Comparison of ENCODE assay signal across 8 cellular contexts in genomic region chr22:40651057-40651456, GRCh38. TPM values are rescaled to one million over a fixed set of nuclear protein-coding genes. Genes with fewer than 3 reads are reported as not detected.
DNase-seq lines count a peak whose midpoint lies in the region; ATAC-seq, FAIRE-seq and TF ChIP-seq lines count a peak whose summit lies in the region.
"Had no signal": no experiment of that assay in that cellular context is flagged by ENCODE, and none has a peak within 500 bp of the region (broad histone marks: within the 10 kb centered on the region; RNA-seq: fewer than 3 reads in every experiment).

No MANE protein-coding gene starts in this region.

- no peaks in the 10 kb centered on the region; a peak in 1 of 5 replicates for H3K27me3 ChIP-seq in HepG2 (ENCODE audit: control insufficient read depth in 1 of 2, insufficient read depth in 2 of 2, low read length in 2 of 2)
- H3K27me3 ChIP-seq in subcutaneous abdominal adipose tissue (ENCODE audit: control insufficient read depth in 5 of 5, insufficient read depth in 4 of 5, low read length in 5 of 5): no peaks in the 10 kb centered on the region

- H3K27me3 Mint-ChIP-seq in HFFc6 (ENCODE audit: insufficient read depth) (peaks cover 1% of the 10 kb centered on the region), T-helper 17 cell (no peaks in the 10 kb centered on the region)

- BruUV-seq in HepG2 (replicated peaks; lab: Mats Ljungman, UMichigan): TSS peak; percentile 95

- 74% methylated on average over 2 of the region's 2 CpGs for WGBS in HepG2 (ENCODE audit: low lambda C conversion rate)

- H3K9ac ChIP-seq in HepG2 (ENCODE audit: insufficient read depth, low read depth, low read length) (peak overlapping the region; percentile 94), subcutaneous abdominal adipose tissue (ENCODE audit: low read length in 5 of 5) (peak overlapping the region; percentile 89 to 100 (median 97))

- POLR2A ChIA-PET in HepG2 (lab: Yijun Ruan, JAX): interaction anchor here (0.6 to 3.1 kb wide), 13 partner anchors 10 to 731 kb away, joined by 3 to 28 read pairs (median 5); partner anchors contain the start of genes ADSL, MRTFA and TEF

- H3K27ac Mint-ChIP-seq in HFFc6 (peak overlapping the region; percentile 99), T-helper 17 cell (peak overlapping the region; percentile 94)

- H3K4me3 ChIP-seq in HepG2 (replicated peaks in 1 of 3; ENCODE audit: insufficient read depth in 1 of 3, low read depth in 2 of 3, low read length in 3 of 3) (peak overlapping the region; percentile 4 to 90 (median 68); a peak in 3 of 6 replicates), subcutaneous abdominal adipose tissue (ENCODE audit: low read depth in 1 of 5, low read length in 5 of 5) (peak overlapping the region; percentile 62 to 89 (median 84))

- H3K9me3 Mint-ChIP-seq in HFFc6: no peaks in the 10 kb centered on the region

- in situ Hi-C loops in HepG2 (cut with HindIII; ENCODE audit: extremely low pct_ligation_motif_present, low pct_unique_long_range_greater_than_20kb): loop anchor here (5.0 kb wide), 1 partner anchor 214 kb away; no protein-coding TSS in a partner anchor

- CTCF ChIA-PET in HepG2 (lab: Yijun Ruan, JAX; ENCODE audit: low intra/inter-chr PET ratio, low total read pairs): no interaction called here

- H3K27ac ChIP-seq in HepG2 (ENCODE audit: extremely low read length, insufficient read depth, low read length) (peak overlapping the region; percentile 87), subcutaneous abdominal adipose tissue (ENCODE audit: low read depth, low read length) (peak overlapping the region; percentile 100)

- H3K9me3 ChIP-seq in T-helper 17 cell (ENCODE audit: control insufficient read depth, low read length, poor library complexity, severe bottlenecking) (no peaks in the 10 kb centered on the region), HepG2 (ENCODE audit: low read length) (no peaks in the 10 kb centered on the region), subcutaneous abdominal adipose tissue (ENCODE audit: control insufficient read depth in 5 of 5, low read length in 5 of 5) (no peaks in the 10 kb centered on the region)

- TF ChIP-seq RAD21 in HepG2 (CRISPR knock-in tag; IDR thresholded peaks at IDR 0.05): no peak

- intact Hi-C loops in HepG2 (cut with micrococcal nuclease; ENCODE audit: unreplicated experiment): no loop called here

- TF ChIP-seq EP300 in HepG2 (IDR thresholded peaks at IDR 0.05; ENCODE audit: low read depth in 2 of 2, low read length in 2 of 2): no peak
- no peak for TF ChIP-seq EP300 in HepG2 (CRISPR knock-in tag; IDR thresholded peaks at IDR 0.05; ENCODE audit: borderline replicate concordance)

- TF ChIP-seq POLR2A in HepG2 (IDR thresholded peaks at IDR 0.05; ENCODE audit: insufficient read depth in 1 of 2, low read depth in 2 of 2, low read length in 2 of 2): no peak

- peaks cover 46% of the 10 kb centered on the region for H3K4me1 ChIP-seq in HepG2 (ENCODE audit: insufficient read depth, low read length)
- H3K4me1 ChIP-seq in subcutaneous abdominal adipose tissue (ENCODE audit: control insufficient read depth in 5 of 5, insufficient read depth in 5 of 5, low read length in 5 of 5): peaks cover 0 to 39% (median 35%) of the 10 kb centered on the region in 5 donors

- H4K20me1 ChIP-seq in HepG2 (ENCODE audit: insufficient read depth, low read length): no peaks in the 10 kb centered on the region

- DNase-seq in HFFc6 (no peak), T-helper 17 cell (no peak), HepG2 (ENCODE audit: low spot score) (no peak), NOMO-1 treated with DMSO at 0.1 percent for 48 hours (lab: John Stamatoyannopoulos, UW; ENCODE audit: unreplicated experiment) (no peak)

- no peak for FAIRE-seq in HepG2 (lab: Jason Lieb, UNC)
- FAIRE-seq: H1 had no signal

- ATAC-seq in T-helper 17 cell: no peak
- no peak for ATAC-seq in HepG2
- no peak for ATAC-seq in HG02973 (IDR thresholded peaks at IDR 0.05; ENCODE audit: unreplicated experiment)
- ATAC-seq in HG02970 (IDR thresholded peaks at IDR 0.05; ENCODE audit: low FRiP score, unreplicated experiment): no peak

- H3K4me2 ChIP-seq in HepG2 (ENCODE audit: low read depth, low read length): peak overlapping the region; percentile 89

- no peaks in the 10 kb centered on the region for H3K36me3 Mint-ChIP-seq in HFFc6 (ENCODE audit: low read depth)
- no peaks in the 10 kb centered on the region for H3K36me3 Mint-ChIP-seq in T-helper 17 cell (ENCODE audit: low read depth)

- H3K36me3 ChIP-seq in HepG2 (replicated peaks in 1 of 2; ENCODE audit: control insufficient read depth in 1 of 2, insufficient read depth in 2 of 2, low read length in 2 of 2): no peaks in the 10 kb centered on the region
- H3K36me3 ChIP-seq in subcutaneous abdominal adipose tissue (ENCODE audit: control insufficient read depth in 5 of 5, insufficient read depth in 5 of 5, low read length in 5 of 5): no peaks in the 10 kb centered on the region

- H3K4me1 Mint-ChIP-seq in HFFc6 (ENCODE audit: low read depth) (peaks cover 47% of the 10 kb centered on the region), T-helper 17 cell (peaks cover 13% of the 10 kb centered on the region)

- TF ChIP-seq CTCF in HFFc6 (IDR thresholded peaks at IDR 0.05) (no peak), HepG2 (CRISPR knock-in tag; IDR thresholded peaks at IDR 0.05) (no peak)

- peak overlapping the region; percentile 92 for H3K4me3 Mint-ChIP-seq in HFFc6
- no peak overlapping the region for H3K4me3 Mint-ChIP-seq in T-helper 17 cell

- peak overlapping the region; percentile 68 for H2AFZ ChIP-seq in HepG2 (ENCODE audit: low read length)

- H3K79me2 ChIP-seq in HepG2 (ENCODE audit: insufficient read depth, low read length): no peaks in the 10 kb centered on the region

TF ChIP-seq in HepG2, 621 proteins besides CTCF, POLR2A, EP300 and RAD21 (continues in another document):
- no peak for TF ChIP-seq SNAPC2 (CRISPR knock-in tag; IDR thresholded peaks at IDR 0.05)
- TF ChIP-seq MAFK (conservative IDR thresholded peaks at IDR 0.05 in 1 of 2, IDR thresholded peaks at IDR 0.05 in 1 of 2; ENCODE audit: low read length in 2 of 2): peak in 1 of 2 experiments; percentile 38; a peak in 2 of 4 replicates
- TF ChIP-seq RARG (CRISPR knock-in tag; IDR thresholded peaks at IDR 0.05; ENCODE audit: low read depth): no peak

RNA-seq across cellular contexts. Expression of gene MRTFA, which starts 14.5 kb away (rescaled TPM):
- total RNA-seq in HFFc6 (2021; fragmentation: NEBNext Ultra II Directional; extraction: Animal tissue kit (Norgen Biotek cat#: 25700)): 10 to 100 TPM; 36.4 to 48.7 (median 42.2) TPM
- total RNA-seq in T-helper 17 cell: 10 to 100 TPM; 70.1 to 71.5 TPM
- 8.2 and 9.9 TPM in 2 replicates for total RNA-seq in HepG2 (2016; rRNA removed; fragmentation: Illumina TruSeq; extraction: Trizol)
- total RNA-seq in HepG2 (2016; cell fraction: cytosol; rRNA removed; fragmentation: Illumina TruSeq; extraction: Trizol; ENCODE audit: low read depth): 10.0 and 14.3 TPM in 2 replicates
- total RNA-seq in HepG2 (2016; cell fraction: insoluble cytoplasmic fraction; rRNA removed; fragmentation: Illumina TruSeq; extraction: Trizol): 5.1 and 7.9 TPM in 2 replicates
- total RNA-seq in HepG2 (2016; cell fraction: membrane; rRNA removed; fragmentation: Illumina TruSeq; extraction: Trizol): 4.8 and 7.5 TPM in 2 replicates
- 11.0 and 11.8 TPM in 2 replicates for total RNA-seq in HepG2 (2016; cell fraction: nucleus; rRNA removed; fragmentation: Illumina TruSeq; extraction: Trizol)
- polyA plus RNA-seq in HepG2 (2011; rRNA removed): 2.4 TPM in 2 replicates
- 2.0 and 2.1 TPM in 2 replicates for polyA plus RNA-seq in HepG2 (2011; cell fraction: cytosol; rRNA removed)
- polyA plus RNA-seq in HepG2 (2011; cell fraction: nucleus; rRNA removed): 12.6 and 14.1 TPM in 2 replicates
- polyA plus RNA-seq in HepG2 (2012): 5.7 and 10.2 TPM in 2 replicates
- 0.74 and 0.75 TPM in 2 replicates for polyA plus RNA-seq in HepG2 (2016; cell fraction: cytosol; fragmentation: Illumina TruSeq; extraction: Trizol; ENCODE audit: low read depth)
- polyA plus RNA-seq in HepG2 (2016; cell fraction: insoluble cytoplasmic fraction; fragmentation: Illumina TruSeq; extraction: Trizol; ENCODE audit: low read depth): 5.4 and 8.3 TPM in 2 replicates
- polyA plus RNA-seq in HepG2 (2016; cell fraction: membrane; fragmentation: Illumina TruSeq; extraction: Trizol; ENCODE audit: low read depth): 1.4 and 1.8 TPM in 2 replicates
- 13.8 and 15.2 TPM in 2 replicates for polyA plus RNA-seq in HepG2 (2016; cell fraction: nucleus; fragmentation: Illumina TruSeq; extraction: Trizol; ENCODE audit: insufficient read depth, low read depth)
- polyA minus RNA-seq in HepG2 (2011; rRNA and poly(A)+ RNA removed; ENCODE audit: low replicate concordance): 19.1 and 29.6 TPM in 2 replicates
- 12.1 and 18.0 TPM in 2 replicates for polyA minus RNA-seq in HepG2 (2011; cell fraction: cytosol; rRNA and poly(A)+ RNA removed)
- polyA minus RNA-seq in HepG2 (2011; cell fraction: nucleus; rRNA and poly(A)+ RNA removed): 24.1 and 32.1 TPM in 2 replicates

RNA-seq across cellular contexts. Expression of gene MCHR1, which starts 28.2 kb away (rescaled TPM):
- total RNA-seq in HFFc6 (2021; fragmentation: NEBNext Ultra II Directional; extraction: Animal tissue kit (Norgen Biotek cat#: 25700)): under 1 TPM in 1 of 6 experiments, not detected in 5; 0.28 TPM
- not detected for total RNA-seq in T-helper 17 cell
- total RNA-seq in HepG2 (2016; rRNA removed; fragmentation: Illumina TruSeq; extraction: Trizol): 0.28 and 0.40 TPM in 2 replicates
- 0.09 and 0.20 TPM in 2 replicates for total RNA-seq in HepG2 (2016; cell fraction: cytosol; rRNA removed; fragmentation: Illumina TruSeq; extraction: Trizol; ENCODE audit: low read depth)
- 0.25 and 0.35 TPM in 2 replicates for total RNA-seq in HepG2 (2016; cell fraction: insoluble cytoplasmic fraction; rRNA removed; fragmentation: Illumina TruSeq; extraction: Trizol)
- total RNA-seq in HepG2 (2016; cell fraction: membrane; rRNA removed; fragmentation: Illumina TruSeq; extraction: Trizol): 0.31 and 0.41 TPM in 2 replicates
- total RNA-seq in HepG2 (2016; cell fraction: nucleus; rRNA removed; fragmentation: Illumina TruSeq; extraction: Trizol): 0.28 and 0.34 TPM in 2 replicates
- 0.42 and 0.83 TPM in 2 replicates for polyA plus RNA-seq in HepG2 (2011; rRNA removed)
- polyA plus RNA-seq in HepG2 (2011; cell fraction: cytosol; rRNA removed): 0.38 and 0.42 TPM in 2 replicates
- polyA plus RNA-seq in HepG2 (2011; cell fraction: nucleus; rRNA removed): 0.08 and 0.24 TPM in 2 replicates
- polyA plus RNA-seq in HepG2 (2012): 0.21 and 0.59 TPM in 2 replicates
- 0.16 and 0.25 TPM in 2 replicates for polyA plus RNA-seq in HepG2 (2016; cell fraction: cytosol; fragmentation: Illumina TruSeq; extraction: Trizol; ENCODE audit: low read depth)
- polyA plus RNA-seq in HepG2 (2016; cell fraction: insoluble cytoplasmic fraction; fragmentation: Illumina TruSeq; extraction: Trizol; ENCODE audit: low read depth): 0.35 and 0.46 TPM in 2 replicates
- 0.16 and 0.31 TPM in 2 replicates for polyA plus RNA-seq in HepG2 (2016; cell fraction: membrane; fragmentation: Illumina TruSeq; extraction: Trizol; ENCODE audit: low read depth)
- 0.25 TPM in 1 of 2 replicates, not detected in the other for polyA plus RNA-seq in HepG2 (2016; cell fraction: nucleus; fragmentation: Illumina TruSeq; extraction: Trizol; ENCODE audit: insufficient read depth, low read depth)
- 2.8 TPM in 1 of 2 replicates, not detected in the other for polyA minus RNA-seq in HepG2 (2011; rRNA and poly(A)+ RNA removed; ENCODE audit: low replicate concordance)
- not detected in 2 replicates for polyA minus RNA-seq in HepG2 (2011; cell fraction: cytosol; rRNA and poly(A)+ RNA removed)
- not detected in 2 replicates for polyA minus RNA-seq in HepG2 (2011; cell fraction: nucleus; rRNA and poly(A)+ RNA removed)
